In the genomic region with DNA sequence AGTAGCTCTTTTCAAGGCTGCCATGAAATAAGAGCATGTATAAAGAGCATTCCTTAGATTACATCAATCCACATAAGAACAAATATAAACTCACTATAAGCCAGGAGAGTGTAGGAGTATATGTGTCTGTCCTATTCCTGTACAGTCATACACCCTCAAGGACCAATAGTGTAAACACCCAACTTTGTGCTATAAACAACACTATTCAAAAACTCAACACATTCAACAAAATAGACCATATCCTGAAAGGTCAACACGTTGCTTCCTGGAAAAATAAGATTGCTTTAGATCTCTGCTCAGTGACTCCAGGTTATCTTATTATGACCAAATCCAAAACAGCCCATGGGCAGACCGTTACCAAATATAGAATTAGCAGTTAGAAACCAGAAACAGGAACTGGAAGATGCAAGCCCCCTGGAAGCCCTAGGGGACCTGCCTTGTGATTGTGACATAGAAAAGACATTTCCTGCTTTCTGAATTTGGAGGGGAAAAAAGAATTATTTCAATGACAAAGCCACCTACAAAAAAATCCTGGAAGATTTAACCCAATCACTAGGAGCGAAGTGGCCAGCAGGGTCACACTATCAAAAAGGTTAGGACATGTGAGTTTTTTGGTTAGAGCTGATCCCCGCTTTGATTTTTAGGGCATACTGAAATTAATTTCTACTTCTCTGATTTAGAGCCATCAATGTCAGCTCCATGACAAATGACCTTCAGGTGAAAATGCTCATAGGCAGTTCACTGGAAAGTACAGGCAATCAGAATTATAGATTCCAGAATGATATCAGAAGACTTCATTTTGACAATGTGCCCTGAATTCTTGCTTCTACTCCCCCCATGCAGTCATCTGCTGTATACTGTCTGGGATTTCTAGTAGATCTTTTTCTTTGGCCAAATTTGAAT, we compare ENCODE assay signal across 1 cellular context.
TF ChIP-seq lines count a peak whose summit lies in the region.

No MANE protein-coding gene starts in this region.

TF ChIP-seq in GM12878, 131 proteins besides CTCF, POLR2A, EP300 and RAD21 (continued from another document and continues in another):
- TF ChIP-seq, protein P1, sequence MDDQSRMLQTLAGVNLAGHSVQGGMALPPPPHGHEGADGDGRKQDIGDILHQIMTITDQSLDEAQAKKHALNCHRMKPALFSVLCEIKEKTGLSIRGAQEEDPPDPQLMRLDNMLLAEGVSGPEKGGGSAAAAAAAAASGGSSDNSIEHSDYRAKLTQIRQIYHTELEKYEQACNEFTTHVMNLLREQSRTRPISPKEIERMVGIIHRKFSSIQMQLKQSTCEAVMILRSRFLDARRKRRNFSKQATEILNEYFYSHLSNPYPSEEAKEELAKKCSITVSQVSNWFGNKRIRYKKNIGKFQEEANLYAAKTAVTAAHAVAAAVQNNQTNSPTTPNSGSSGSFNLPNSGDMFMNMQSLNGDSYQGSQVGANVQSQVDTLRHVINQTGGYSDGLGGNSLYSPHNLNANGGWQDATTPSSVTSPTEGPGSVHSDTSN (IDR thresholded peaks at IDR 0.05; ENCODE audit: insufficient replicate concordance, low read depth, low read length): peak; percentile 53
- TF ChIP-seq, protein P2, sequence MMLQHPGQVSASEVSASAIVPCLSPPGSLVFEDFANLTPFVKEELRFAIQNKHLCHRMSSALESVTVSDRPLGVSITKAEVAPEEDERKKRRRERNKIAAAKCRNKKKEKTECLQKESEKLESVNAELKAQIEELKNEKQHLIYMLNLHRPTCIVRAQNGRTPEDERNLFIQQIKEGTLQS (IDR thresholded peaks at IDR 0.05; ENCODE audit: borderline replicate concordance, extremely low read depth, low read depth, low read length): no peak
- TF ChIP-seq, protein P3, sequence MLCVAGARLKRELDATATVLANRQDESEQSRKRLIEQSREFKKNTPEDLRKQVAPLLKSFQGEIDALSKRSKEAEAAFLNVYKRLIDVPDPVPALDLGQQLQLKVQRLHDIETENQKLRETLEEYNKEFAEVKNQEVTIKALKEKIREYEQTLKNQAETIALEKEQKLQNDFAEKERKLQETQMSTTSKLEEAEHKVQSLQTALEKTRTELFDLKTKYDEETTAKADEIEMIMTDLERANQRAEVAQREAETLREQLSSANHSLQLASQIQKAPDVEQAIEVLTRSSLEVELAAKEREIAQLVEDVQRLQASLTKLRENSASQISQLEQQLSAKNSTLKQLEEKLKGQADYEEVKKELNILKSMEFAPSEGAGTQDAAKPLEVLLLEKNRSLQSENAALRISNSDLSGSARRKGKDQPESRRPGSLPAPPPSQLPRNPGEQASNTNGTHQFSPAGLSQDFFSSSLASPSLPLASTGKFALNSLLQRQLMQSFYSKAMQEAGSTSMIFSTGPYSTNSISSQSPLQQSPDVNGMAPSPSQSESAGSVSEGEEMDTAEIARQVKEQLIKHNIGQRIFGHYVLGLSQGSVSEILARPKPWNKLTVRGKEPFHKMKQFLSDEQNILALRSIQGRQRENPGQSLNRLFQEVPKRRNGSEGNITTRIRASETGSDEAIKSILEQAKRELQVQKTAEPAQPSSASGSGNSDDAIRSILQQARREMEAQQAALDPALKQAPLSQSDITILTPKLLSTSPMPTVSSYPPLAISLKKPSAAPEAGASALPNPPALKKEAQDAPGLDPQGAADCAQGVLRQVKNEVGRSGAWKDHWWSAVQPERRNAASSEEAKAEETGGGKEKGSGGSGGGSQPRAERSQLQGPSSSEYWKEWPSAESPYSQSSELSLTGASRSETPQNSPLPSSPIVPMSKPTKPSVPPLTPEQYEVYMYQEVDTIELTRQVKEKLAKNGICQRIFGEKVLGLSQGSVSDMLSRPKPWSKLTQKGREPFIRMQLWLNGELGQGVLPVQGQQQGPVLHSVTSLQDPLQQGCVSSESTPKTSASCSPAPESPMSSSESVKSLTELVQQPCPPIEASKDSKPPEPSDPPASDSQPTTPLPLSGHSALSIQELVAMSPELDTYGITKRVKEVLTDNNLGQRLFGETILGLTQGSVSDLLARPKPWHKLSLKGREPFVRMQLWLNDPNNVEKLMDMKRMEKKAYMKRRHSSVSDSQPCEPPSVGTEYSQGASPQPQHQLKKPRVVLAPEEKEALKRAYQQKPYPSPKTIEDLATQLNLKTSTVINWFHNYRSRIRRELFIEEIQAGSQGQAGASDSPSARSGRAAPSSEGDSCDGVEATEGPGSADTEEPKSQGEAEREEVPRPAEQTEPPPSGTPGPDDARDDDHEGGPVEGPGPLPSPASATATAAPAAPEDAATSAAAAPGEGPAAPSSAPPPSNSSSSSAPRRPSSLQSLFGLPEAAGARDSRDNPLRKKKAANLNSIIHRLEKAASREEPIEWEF (IDR thresholded peaks at IDR 0.05; ENCODE audit: insufficient replicate concordance, low read depth, low read length): no peak
- peak; percentile 58; the same call in 1 of the 2 replicates for TF ChIP-seq SMARCA5 (IDR thresholded peaks at IDR 0.05)
- TF ChIP-seq ETV6 (conservative IDR thresholded peaks at IDR 0.05 in 1 of 2, IDR thresholded peaks at IDR 0.05 in 1 of 2; ENCODE audit: borderline replicate concordance in 1 of 2, low read depth in 1 of 2): peak in 1 of 2 experiments; percentile 95; a peak in 2 of 4 replicates
- TF ChIP-seq, protein P4, sequence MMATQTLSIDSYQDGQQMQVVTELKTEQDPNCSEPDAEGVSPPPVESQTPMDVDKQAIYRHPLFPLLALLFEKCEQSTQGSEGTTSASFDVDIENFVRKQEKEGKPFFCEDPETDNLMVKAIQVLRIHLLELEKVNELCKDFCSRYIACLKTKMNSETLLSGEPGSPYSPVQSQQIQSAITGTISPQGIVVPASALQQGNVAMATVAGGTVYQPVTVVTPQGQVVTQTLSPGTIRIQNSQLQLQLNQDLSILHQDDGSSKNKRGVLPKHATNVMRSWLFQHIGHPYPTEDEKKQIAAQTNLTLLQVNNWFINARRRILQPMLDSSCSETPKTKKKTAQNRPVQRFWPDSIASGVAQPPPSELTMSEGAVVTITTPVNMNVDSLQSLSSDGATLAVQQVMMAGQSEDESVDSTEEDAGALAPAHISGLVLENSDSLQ (IDR thresholded peaks at IDR 0.05): peak; percentile 82
- peak in 1 of 2 experiments; percentile 12; a peak in 1 of 3 replicates for TF ChIP-seq EGR1 (IDR thresholded peaks at IDR 0.05; ENCODE audit: borderline replicate concordance in 1 of 2, low read depth in 2 of 2, low read length in 2 of 2)
- peak; percentile 40; the same call in 1 of the 2 replicates for TF ChIP-seq CREB1 (IDR thresholded peaks at IDR 0.05; ENCODE audit: low read depth)
- no peak for TF ChIP-seq KDM1A (IDR thresholded peaks at IDR 0.05; ENCODE audit: borderline replicate concordance)
- TF ChIP-seq TCF12 (IDR thresholded peaks at IDR 0.05; ENCODE audit: low read depth, low read length): 0 out of 2 replicates have a peak, but pooled peaks have one; percentile 9
- TF ChIP-seq, protein P5, sequence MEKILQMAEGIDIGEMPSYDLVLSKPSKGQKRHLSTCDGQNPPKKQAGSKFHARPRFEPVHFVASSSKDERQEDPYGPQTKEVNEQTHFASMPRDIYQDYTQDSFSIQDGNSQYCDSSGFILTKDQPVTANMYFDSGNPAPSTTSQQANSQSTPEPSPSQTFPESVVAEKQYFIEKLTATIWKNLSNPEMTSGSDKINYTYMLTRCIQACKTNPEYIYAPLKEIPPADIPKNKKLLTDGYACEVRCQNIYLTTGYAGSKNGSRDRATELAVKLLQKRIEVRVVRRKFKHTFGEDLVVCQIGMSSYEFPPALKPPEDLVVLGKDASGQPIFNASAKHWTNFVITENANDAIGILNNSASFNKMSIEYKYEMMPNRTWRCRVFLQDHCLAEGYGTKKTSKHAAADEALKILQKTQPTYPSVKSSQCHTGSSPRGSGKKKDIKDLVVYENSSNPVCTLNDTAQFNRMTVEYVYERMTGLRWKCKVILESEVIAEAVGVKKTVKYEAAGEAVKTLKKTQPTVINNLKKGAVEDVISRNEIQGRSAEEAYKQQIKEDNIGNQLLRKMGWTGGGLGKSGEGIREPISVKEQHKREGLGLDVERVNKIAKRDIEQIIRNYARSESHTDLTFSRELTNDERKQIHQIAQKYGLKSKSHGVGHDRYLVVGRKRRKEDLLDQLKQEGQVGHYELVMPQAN (conservative IDR thresholded peaks at IDR 0.05): no peak
- TF ChIP-seq SMC3 (IDR thresholded peaks at IDR 0.05; ENCODE audit: borderline replicate concordance, low read length): no peak
- no peak for TF ChIP-seq CBX3 (IDR thresholded peaks at IDR 0.05; ENCODE audit: borderline replicate concordance, low read depth)
- TF ChIP-seq JUND (IDR thresholded peaks at IDR 0.05; ENCODE audit: low read depth, low read length): no peak
- TF ChIP-seq ZNF24 (IDR thresholded peaks at IDR 0.05): no peak
- peak; percentile 83 for TF ChIP-seq MTA2 (IDR thresholded peaks at IDR 0.05; ENCODE audit: low read depth)
- peak; percentile 65; the same call in 1 of the 2 replicates for TF ChIP-seq CREM (IDR thresholded peaks at IDR 0.05; ENCODE audit: low read depth)
- TF ChIP-seq SUPT20H (IDR thresholded peaks at IDR 0.05; ENCODE audit: borderline replicate concordance, control insufficient read depth, low read depth, low read length): no peak
- no peak for TF ChIP-seq GABPA (IDR thresholded peaks at IDR 0.05; ENCODE audit: low read depth)
- TF ChIP-seq, protein P6, sequence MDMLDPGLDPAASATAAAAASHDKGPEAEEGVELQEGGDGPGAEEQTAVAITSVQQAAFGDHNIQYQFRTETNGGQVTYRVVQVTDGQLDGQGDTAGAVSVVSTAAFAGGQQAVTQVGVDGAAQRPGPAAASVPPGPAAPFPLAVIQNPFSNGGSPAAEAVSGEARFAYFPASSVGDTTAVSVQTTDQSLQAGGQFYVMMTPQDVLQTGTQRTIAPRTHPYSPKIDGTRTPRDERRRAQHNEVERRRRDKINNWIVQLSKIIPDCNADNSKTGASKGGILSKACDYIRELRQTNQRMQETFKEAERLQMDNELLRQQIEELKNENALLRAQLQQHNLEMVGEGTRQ (IDR thresholded peaks at IDR 0.05; ENCODE audit: borderline replicate concordance, low read depth, low read length): no peak
- no peak for TF ChIP-seq NFYA (IDR thresholded peaks at IDR 0.05; ENCODE audit: borderline replicate concordance, low read depth, low read length)
- TF ChIP-seq, protein P7, sequence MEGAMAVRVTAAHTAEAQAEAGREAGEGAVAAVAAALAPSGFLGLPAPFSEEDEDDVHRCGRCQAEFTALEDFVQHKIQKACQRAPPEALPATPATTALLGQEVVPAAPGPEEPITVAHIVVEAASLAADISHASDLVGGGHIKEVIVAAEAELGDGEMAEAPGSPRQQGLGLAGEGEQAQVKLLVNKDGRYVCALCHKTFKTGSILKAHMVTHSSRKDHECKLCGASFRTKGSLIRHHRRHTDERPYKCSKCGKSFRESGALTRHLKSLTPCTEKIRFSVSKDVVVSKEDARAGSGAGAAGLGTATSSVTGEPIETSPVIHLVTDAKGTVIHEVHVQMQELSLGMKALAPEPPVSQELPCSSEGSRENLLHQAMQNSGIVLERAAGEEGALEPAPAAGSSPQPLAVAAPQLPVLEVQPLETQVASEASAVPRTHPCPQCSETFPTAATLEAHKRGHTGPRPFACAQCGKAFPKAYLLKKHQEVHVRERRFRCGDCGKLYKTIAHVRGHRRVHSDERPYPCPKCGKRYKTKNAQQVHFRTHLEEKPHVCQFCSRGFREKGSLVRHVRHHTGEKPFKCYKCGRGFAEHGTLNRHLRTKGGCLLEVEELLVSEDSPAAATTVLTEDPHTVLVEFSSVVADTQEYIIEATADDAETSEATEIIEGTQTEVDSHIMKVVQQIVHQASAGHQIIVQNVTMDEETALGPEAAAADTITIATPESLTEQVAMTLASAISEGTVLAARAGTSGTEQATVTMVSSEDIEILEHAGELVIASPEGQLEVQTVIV (IDR thresholded peaks at IDR 0.05; ENCODE audit: borderline replicate concordance, partially characterized antibody): no peak
- TF ChIP-seq, protein P8, sequence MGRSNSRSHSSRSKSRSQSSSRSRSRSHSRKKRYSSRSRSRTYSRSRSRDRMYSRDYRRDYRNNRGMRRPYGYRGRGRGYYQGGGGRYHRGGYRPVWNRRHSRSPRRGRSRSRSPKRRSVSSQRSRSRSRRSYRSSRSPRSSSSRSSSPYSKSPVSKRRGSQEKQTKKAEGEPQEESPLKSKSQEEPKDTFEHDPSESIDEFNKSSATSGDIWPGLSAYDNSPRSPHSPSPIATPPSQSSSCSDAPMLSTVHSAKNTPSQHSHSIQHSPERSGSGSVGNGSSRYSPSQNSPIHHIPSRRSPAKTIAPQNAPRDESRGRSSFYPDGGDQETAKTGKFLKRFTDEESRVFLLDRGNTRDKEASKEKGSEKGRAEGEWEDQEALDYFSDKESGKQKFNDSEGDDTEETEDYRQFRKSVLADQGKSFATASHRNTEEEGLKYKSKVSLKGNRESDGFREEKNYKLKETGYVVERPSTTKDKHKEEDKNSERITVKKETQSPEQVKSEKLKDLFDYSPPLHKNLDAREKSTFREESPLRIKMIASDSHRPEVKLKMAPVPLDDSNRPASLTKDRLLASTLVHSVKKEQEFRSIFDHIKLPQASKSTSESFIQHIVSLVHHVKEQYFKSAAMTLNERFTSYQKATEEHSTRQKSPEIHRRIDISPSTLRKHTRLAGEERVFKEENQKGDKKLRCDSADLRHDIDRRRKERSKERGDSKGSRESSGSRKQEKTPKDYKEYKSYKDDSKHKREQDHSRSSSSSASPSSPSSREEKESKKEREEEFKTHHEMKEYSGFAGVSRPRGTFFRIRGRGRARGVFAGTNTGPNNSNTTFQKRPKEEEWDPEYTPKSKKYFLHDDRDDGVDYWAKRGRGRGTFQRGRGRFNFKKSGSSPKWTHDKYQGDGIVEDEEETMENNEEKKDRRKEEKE (IDR thresholded peaks at IDR 0.05): no peak
- peak; percentile 83; the same call in 1 of the 2 replicates for TF ChIP-seq FOXM1 (IDR thresholded peaks at IDR 0.05; ENCODE audit: low read depth, low read length)
- TF ChIP-seq SIN3A (IDR thresholded peaks at IDR 0.05; ENCODE audit: low read depth, low read length): no peak
- TF ChIP-seq, protein P9, sequence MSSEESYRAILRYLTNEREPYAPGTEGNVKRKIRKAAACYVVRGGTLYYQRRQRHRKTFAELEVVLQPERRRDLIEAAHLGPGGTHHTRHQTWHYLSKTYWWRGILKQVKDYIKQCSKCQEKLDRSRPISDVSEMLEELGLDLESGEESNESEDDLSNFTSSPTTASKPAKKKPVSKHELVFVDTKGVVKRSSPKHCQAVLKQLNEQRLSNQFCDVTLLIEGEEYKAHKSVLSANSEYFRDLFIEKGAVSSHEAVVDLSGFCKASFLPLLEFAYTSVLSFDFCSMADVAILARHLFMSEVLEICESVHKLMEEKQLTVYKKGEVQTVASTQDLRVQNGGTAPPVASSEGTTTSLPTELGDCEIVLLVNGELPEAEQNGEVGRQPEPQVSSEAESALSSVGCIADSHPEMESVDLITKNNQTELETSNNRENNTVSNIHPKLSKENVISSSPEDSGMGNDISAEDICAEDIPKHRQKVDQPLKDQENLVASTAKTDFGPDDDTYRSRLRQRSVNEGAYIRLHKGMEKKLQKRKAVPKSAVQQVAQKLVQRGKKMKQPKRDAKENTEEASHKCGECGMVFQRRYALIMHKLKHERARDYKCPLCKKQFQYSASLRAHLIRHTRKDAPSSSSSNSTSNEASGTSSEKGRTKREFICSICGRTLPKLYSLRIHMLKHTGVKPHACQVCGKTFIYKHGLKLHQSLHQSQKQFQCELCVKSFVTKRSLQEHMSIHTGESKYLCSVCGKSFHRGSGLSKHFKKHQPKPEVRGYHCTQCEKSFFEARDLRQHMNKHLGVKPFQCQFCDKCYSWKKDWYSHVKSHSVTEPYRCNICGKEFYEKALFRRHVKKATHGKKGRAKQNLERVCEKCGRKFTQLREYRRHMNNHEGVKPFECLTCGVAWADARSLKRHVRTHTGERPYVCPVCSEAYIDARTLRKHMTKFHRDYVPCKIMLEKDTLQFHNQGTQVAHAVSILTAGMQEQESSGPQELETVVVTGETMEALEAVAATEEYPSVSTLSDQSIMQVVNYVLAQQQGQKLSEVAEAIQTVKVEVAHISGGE (CRISPR knock-in tag; IDR thresholded peaks at IDR 0.05): no peak
- no peak for TF ChIP-seq PAX8 (IDR thresholded peaks at IDR 0.05)
- TF ChIP-seq NFXL1 (IDR thresholded peaks at IDR 0.05; ENCODE audit: borderline replicate concordance): no peak
